ENCODE assay signal across 8 cellular contexts in the genomic region with DNA sequence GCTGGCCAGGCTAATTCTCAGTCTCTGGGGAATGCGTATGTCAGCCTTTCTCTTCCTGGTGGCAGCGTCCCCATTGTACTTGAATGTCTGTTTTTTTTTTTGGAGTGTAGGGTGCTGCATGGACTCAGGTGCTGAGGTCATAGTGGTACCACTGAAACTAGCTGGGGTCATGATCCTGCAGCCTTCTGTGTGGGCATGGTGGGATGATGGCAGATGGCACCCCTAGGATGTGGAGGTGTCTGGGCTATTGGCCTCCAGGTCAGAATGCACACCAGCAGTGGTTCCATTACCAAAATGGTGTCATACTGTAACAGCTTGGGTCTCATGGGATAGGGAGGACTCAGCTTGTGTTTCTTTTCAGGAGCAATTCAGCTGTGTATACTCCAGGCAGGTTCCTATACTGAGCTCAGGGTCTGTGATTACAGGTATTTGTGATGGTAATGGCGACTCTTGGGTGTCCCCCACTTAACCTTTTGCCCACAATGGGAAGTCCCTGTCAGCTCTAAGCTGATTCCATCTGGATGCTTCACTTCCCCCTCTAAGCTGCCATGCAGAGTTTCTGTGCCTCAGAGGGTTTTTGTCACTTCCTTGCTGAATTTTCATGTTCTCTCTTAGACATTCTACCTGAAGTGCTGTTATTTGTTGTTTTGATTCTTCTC. TPM values are rescaled to one million over a fixed set of nuclear protein-coding genes. Genes with fewer than 3 reads are reported as not detected.
DNase-seq lines count a peak whose midpoint lies in the region; ATAC-seq and TF ChIP-seq lines count a peak whose summit lies in the region.

No MANE protein-coding gene starts in this region.

- peaks cover 4 to 31% (median 15%) of the 10 kb centered on the region in 4 donors for H3K9me3 ChIP-seq in stomach

- ATAC-seq in GM18511 (IDR thresholded peaks at IDR 0.05; ENCODE audit: unreplicated experiment) = peak; percentile 79
- ATAC-seq in GM21423 (IDR thresholded peaks at IDR 0.05; ENCODE audit: unreplicated experiment) = peak; percentile 60
- peak; percentile 60 for ATAC-seq in HG03196 (IDR thresholded peaks at IDR 0.05; ENCODE audit: unreplicated experiment)

- no peaks in the 10 kb centered on the region for H3K27me3 ChIP-seq in stomach

- peaks cover 6 to 42% (median 38%) of the 10 kb centered on the region in 4 donors for H3K36me3 ChIP-seq in stomach

- TF ChIP-seq POLR2A in stomach (IDR thresholded peaks at IDR 0.05) = no peak

- TF ChIP-seq CTCF in CD14-positive monocyte (IDR thresholded peaks at IDR 0.05) (no peak), stomach (IDR thresholded peaks at IDR 0.05) (no peak)

- no peak overlapping the region for H3K4me3 Mint-ChIP-seq in CD14-positive monocyte

- no peak overlapping the region for H3K4me3 ChIP-seq in stomach

- intact Hi-C loops in CD14-positive monocyte (cut with micrococcal nuclease) (no loop called here), stomach (cut with DNase I; ENCODE audit: low total_unique reads) (no loop called here)

- H3K36me3 Mint-ChIP-seq in CD14-positive monocyte = peaks cover 52 to 72% of the 10 kb centered on the region in 2 donors

- peaks cover 14% of the 10 kb centered on the region for H3K4me1 Mint-ChIP-seq in CD14-positive monocyte

- peaks cover 16 to 33% (median 19%) of the 10 kb centered on the region in 7 donors for H3K9me3 Mint-ChIP-seq in CD14-positive monocyte

- H3K4me1 ChIP-seq in stomach = peaks cover 0 to 11% (median 0%) of the 10 kb centered on the region in 4 donors

- 87 to 96% (median 95%) methylated on average over 3 of the region's 3 CpGs for WGBS in stomach, 5 donors

- peak overlapping the region in 3 of 7 donors; percentile 5 to 54 (median 33) for H3K27ac Mint-ChIP-seq in CD14-positive monocyte

- no peak for TF ChIP-seq EP300 in stomach (IDR thresholded peaks at IDR 0.05)

- no peak overlapping the region for H3K27ac ChIP-seq in stomach

- H3K27me3 Mint-ChIP-seq in CD14-positive monocyte (ENCODE audit: low read depth in 3 of 3) = no peaks in the 10 kb centered on the region

- DNase-seq in iPS DF 19.7 (ENCODE audit: low read depth, low spot score) (peak; percentile 80), HT-29 (ENCODE audit: low spot score) (no peak), CD14-positive monocyte (ENCODE audit: low spot score) (no peak), stomach (no peak), NCI-H2227 treated with DMSO at 0.1 percent for 48 hours (lab: John Stamatoyannopoulos, UW) (no peak)

RNA-seq across cellular contexts. Expression of a gene that starts 17.9 kb away (rescaled TPM):
- total RNA-seq in HT-29 (2014; rRNA removed; shearing (Covaris generic)) = 156 and 167 TPM in 2 replicates
- polyA plus RNA-seq in CD14-positive monocyte = 100 to 1,000 TPM; 158 to 167 TPM
- 100 to 1,000 TPM in 3 of 5 donors, 10 to 100 TPM in 2; 64.3 to 274 (median 161) TPM for total RNA-seq in stomach
- 100 to 1,000 TPM; 165 to 183 (median 179) TPM for polyA plus RNA-seq in stomach
